In the genomic region with DNA sequence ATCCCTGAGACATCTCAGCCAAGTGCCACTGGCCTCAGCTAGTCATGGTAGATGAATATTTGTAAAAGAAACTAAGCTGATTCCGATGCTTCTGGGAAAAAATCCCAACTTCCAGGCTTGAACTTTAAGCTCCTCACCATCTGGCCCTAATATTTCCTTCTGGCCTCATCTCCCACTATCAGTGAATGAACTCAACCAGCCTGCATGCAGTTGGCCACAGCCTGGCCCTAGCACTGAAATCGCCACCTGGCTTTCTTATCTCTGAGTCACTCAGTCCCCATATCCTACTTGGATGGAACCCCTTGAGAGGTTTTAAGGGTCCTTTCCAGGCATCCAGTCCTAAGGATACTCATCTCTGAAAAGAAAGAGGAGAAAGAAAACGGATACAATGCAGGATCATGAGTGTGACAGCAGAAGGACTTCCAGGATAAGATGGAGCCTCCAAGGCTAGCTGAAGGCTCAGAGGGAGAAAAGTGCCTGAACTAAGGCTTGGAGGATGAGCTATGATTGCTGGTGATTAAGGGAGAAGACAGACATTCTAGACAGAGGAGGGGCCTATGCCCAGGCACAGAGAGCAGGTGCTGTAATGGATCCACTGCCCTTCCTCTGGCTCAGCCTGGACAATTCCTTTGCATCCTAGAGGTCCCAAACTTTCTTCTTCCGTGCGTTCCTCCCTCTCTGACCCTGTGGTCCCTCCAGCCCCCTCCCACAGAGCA, we compare ENCODE assay signal across 16 cellular contexts.
DNase-seq lines count a peak whose midpoint lies in the region; ATAC-seq and TF ChIP-seq lines count a peak whose summit lies in the region.
"Had no signal": no experiment of that assay in that cellular context is flagged by ENCODE, and none has a peak within 500 bp of the region (broad histone marks: within the 10 kb centered on the region; RNA-seq: fewer than 3 reads in every experiment).

No MANE protein-coding gene starts in this region.

- WGBS in trophoblast cell (ENCODE audit: extremely low coverage, insufficient coverage, insufficient read length), result no CpG with 5 or more reads among the region's 5 CpGs
- WGBS in stomach, 5 donors, result 69 to 82% (median 76%) methylated on average over 5 of the region's 5 CpGs

- no peak overlapping the region for H3K9ac ChIP-seq in trophoblast cell (ENCODE audit: low read length)
- H3K9ac ChIP-seq: GM23248, SK-N-SH had no signal

- no peak overlapping the region for H2BK12ac ChIP-seq in trophoblast cell (ENCODE audit: low read length)

- TF ChIP-seq CTCF in stomach (IDR thresholded peaks at IDR 0.05), result no peak

- peak overlapping the region; percentile 43 for H3K27ac ChIP-seq in epithelial cell of prostate
- no peak overlapping the region for H3K27ac ChIP-seq in trophoblast cell (ENCODE audit: low read depth, low read length)
- no peak overlapping the region for H3K27ac ChIP-seq in stomach
- H3K27ac ChIP-seq: A549, C4-2B, GM23248 had no signal

- H3K4me2 ChIP-seq in trophoblast cell (ENCODE audit: low read length), result no peak overlapping the region
- H3K4me2 ChIP-seq: A549, SK-N-SH had no signal

- peaks cover 5% of the 10 kb centered on the region for H3K79me1 ChIP-seq in trophoblast cell (ENCODE audit: low read length)

- H3K9me3 ChIP-seq in trophoblast cell (ENCODE audit: insufficient read depth, low read depth, low read length) (no peaks in the 10 kb centered on the region), stomach (no peaks in the 10 kb centered on the region)
- H3K9me3 ChIP-seq: A549, SK-N-SH had no signal

- no peak overlapping the region for H3K4ac ChIP-seq in trophoblast cell (ENCODE audit: low read depth, low read length)

- H3K36me3 ChIP-seq in trophoblast cell (ENCODE audit: control insufficient read depth in 1 of 2, insufficient read depth in 2 of 2, low read length in 2 of 2) (no peaks in the 10 kb centered on the region), stomach (no peaks in the 10 kb centered on the region)

- H3K4me3 ChIP-seq in trophoblast cell (ENCODE audit: low read depth, low read length) (no peak overlapping the region), stomach (no peak overlapping the region)
- H3K4me3 ChIP-seq: A549, GM23248 had no signal

- H2BK120ac ChIP-seq in trophoblast cell (ENCODE audit: insufficient read depth, low read length, poor library complexity), result no peak overlapping the region

- H3K4me1 ChIP-seq in trophoblast cell (ENCODE audit: control insufficient read depth in 1 of 2, insufficient read depth in 2 of 2, low read length in 2 of 2) (peaks cover 10 to 16% of the 10 kb centered on the region in 2 experiments), stomach (peaks cover 0 to 7% (median 0%) of the 10 kb centered on the region in 4 donors)
- H3K4me1 ChIP-seq: A549 had no signal

- no peak overlapping the region for H3K18ac ChIP-seq in trophoblast cell (ENCODE audit: low read length)

- no peaks in the 10 kb centered on the region for H3K79me2 ChIP-seq in trophoblast cell (ENCODE audit: control insufficient read depth, insufficient read depth, low read length, poor library complexity)

- H4K91ac ChIP-seq in trophoblast cell (ENCODE audit: low read depth, low read length), result peak overlapping the region; percentile 11

- H2BK5ac ChIP-seq in trophoblast cell (ENCODE audit: low read depth, low read length, poor library complexity), result no peak overlapping the region

- H3K23ac ChIP-seq in trophoblast cell (ENCODE audit: low read length), result no peak overlapping the region

- no peaks in the 10 kb centered on the region for H3K27me3 ChIP-seq in trophoblast cell (ENCODE audit: insufficient read depth, low read length)
- peaks cover 0 to 20% (median 0%) of the 10 kb centered on the region in 3 donors for H3K27me3 ChIP-seq in stomach

- no peak overlapping the region for H4K8ac ChIP-seq in trophoblast cell (ENCODE audit: low read depth, low read length)

- no peak overlapping the region for H4K12ac ChIP-seq in trophoblast cell (ENCODE audit: low read depth, low read length)

- DNase-seq in NCI-H526 treated with DMSO at 0.1 percent for 48 hours (lab: John Stamatoyannopoulos, UW) (peak; percentile 100), epithelial cell of prostate (ENCODE audit: low read depth, low spot score) (no peak), trophoblast cell (no peak), stomach (no peak), nucleus accumbens (lab: John Stamatoyannopoulos, UW) (no peak), NOMO-1 treated with DMSO at 0.1 percent for 48 hours (lab: John Stamatoyannopoulos, UW; ENCODE audit: unreplicated experiment) (no peak)
- DNase-seq: GM23248, MV-4-11, NCI-H1417, NCI-H1930, NCI-H2171, SHP77, SK-N-SH had no signal

- H2AK5ac ChIP-seq in trophoblast cell (ENCODE audit: low read length), result no peak overlapping the region

- H2AFZ ChIP-seq in trophoblast cell (ENCODE audit: insufficient read depth, low read length, poor library complexity), result no peak overlapping the region
- H2AFZ ChIP-seq: GM23248 had no signal

- H3K14ac ChIP-seq in trophoblast cell (ENCODE audit: low read length), result no peak overlapping the region

- TF ChIP-seq EP300 in stomach (IDR thresholded peaks at IDR 0.05), result no peak

- TF ChIP-seq POLR2A in stomach (IDR thresholded peaks at IDR 0.05), result no peak

- intact Hi-C loops in stomach (cut with DNase I; ENCODE audit: low total_unique reads), result no loop called here

- ATAC-seq in GM18498 (IDR thresholded peaks at IDR 0.05; ENCODE audit: unreplicated experiment), result peak; percentile 14
- ATAC-seq: A549 had no signal
